In the genomic region with DNA sequence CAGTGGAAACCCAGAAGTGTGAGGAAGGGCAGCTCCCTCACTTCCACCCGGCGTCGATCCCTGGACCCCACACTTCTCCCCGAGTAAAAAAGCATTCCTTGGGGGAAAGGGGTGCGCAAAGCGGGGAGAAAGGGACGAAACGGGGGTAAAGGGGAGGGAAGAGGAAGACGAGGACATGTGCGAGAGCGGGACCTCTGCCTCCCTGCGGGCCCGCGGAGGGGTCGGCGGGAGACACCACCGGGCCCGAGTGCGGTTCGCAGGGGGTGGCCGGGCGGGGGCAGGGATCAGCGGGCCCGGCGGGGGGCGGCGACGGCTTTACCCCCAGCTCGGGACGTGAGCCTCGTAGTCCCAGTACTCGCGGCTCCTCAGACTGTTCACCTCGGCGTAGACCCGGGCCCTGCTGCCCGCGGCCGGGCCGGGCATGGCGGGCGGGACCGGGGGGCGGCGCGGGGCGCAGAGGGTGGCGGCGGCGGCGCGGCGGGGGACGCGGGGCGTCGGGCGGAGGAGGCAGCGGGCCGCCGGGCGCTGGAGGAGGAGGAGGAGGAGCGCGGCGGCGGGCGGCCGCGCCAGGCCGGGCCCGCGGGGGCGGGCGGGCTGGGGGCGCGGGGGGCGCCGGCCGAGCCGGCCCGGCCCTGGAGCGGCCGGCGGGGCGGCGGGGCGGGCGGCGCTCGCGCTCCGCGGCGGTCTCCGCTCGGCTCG, we compare ENCODE assay signal across 7 cellular contexts. TPM values are rescaled to one million over a fixed set of nuclear protein-coding genes. Genes with fewer than 3 reads are reported as not detected.
DNase-seq lines count a peak whose midpoint lies in the region; ATAC-seq and TF ChIP-seq lines count a peak whose summit lies in the region.

No MANE protein-coding gene starts in this region.

- peak overlapping the region in 2 of 4 donors; percentile 49 to 60 for H3K27ac ChIP-seq in Peyer's patch

- ATAC-seq in GM18498 (IDR thresholded peaks at IDR 0.05; ENCODE audit: unreplicated experiment), result peak; percentile 51
- peak; percentile 27 for ATAC-seq in HG02571 (IDR thresholded peaks at IDR 0.05; ENCODE audit: unreplicated experiment)
- peak; percentile 52 for ATAC-seq in effector memory CD8-positive, alpha-beta T cell (replicated peaks)
- peak in 1 of 2 donors; percentile 42 for ATAC-seq in naive thymus-derived CD8-positive, alpha-beta T cell

- H3K4me1 Mint-ChIP-seq in effector memory CD8-positive, alpha-beta T cell (ENCODE audit: low read depth in 2 of 2), result peaks cover 28 to 45% of the 10 kb centered on the region in 2 donors
- peaks cover 18 to 48% (median 44%) of the 10 kb centered on the region in 4 donors for H3K4me1 Mint-ChIP-seq in naive thymus-derived CD8-positive, alpha-beta T cell

- TF ChIP-seq CTCF in Peyer's patch (IDR thresholded peaks at IDR 0.05), result no peak

- H3K27ac Mint-ChIP-seq in effector memory CD8-positive, alpha-beta T cell, result peak overlapping the region; percentile 88 to 92
- peak overlapping the region; percentile 67 to 89 (median 80) for H3K27ac Mint-ChIP-seq in naive thymus-derived CD8-positive, alpha-beta T cell

- H3K4me1 ChIP-seq in Peyer's patch, result peaks cover 0 to 13% (median 5%) of the 10 kb centered on the region in 4 donors

- peaks cover 27 to 28% of the 10 kb centered on the region in 2 donors for H3K27me3 Mint-ChIP-seq in effector memory CD8-positive, alpha-beta T cell
- H3K27me3 Mint-ChIP-seq in naive thymus-derived CD8-positive, alpha-beta T cell, result peaks cover 0 to 16% (median 8%) of the 10 kb centered on the region in 5 donors

- H3K4me3 Mint-ChIP-seq in effector memory CD8-positive, alpha-beta T cell, result peak overlapping the region; percentile 86 to 89
- peak overlapping the region; percentile 82 to 92 (median 86) for H3K4me3 Mint-ChIP-seq in naive thymus-derived CD8-positive, alpha-beta T cell

- DNase-seq in Peyer's patch, result peak in 1 of 3 donors; percentile 47
- no peak for DNase-seq in effector memory CD8-positive, alpha-beta T cell
- peak in 2 of 10 donors; percentile 6 to 21 for DNase-seq in naive thymus-derived CD8-positive, alpha-beta T cell
- DNase-seq in DMS114 treated with DMSO at 0.1 percent for 48 hours (lab: John Stamatoyannopoulos, UW; ENCODE audit: unreplicated experiment), result no peak
- no peak for DNase-seq in SK-N-DZ (ENCODE audit: low spot score)

- H3K9me3 Mint-ChIP-seq in effector memory CD8-positive, alpha-beta T cell, result no peaks in the 10 kb centered on the region
- H3K9me3 Mint-ChIP-seq in naive thymus-derived CD8-positive, alpha-beta T cell, result no peaks in the 10 kb centered on the region

- peak overlapping the region; percentile 69 to 95 (median 73) for H3K4me3 ChIP-seq in Peyer's patch

- peaks cover 43% of the 10 kb centered on the region for H3K36me3 Mint-ChIP-seq in effector memory CD8-positive, alpha-beta T cell (ENCODE audit: insufficient read depth)
- peaks cover 0 to 40% (median 3%) of the 10 kb centered on the region in 3 donors for H3K36me3 Mint-ChIP-seq in naive thymus-derived CD8-positive, alpha-beta T cell

- POLR2A ChIA-PET in naive thymus-derived CD8-positive, alpha-beta T cell (lab: Charles Lee), result interaction anchor here (0.5 to 0.7 kb wide), 2 partner anchors 15 to 22 kb away, joined by 3 read pairs; no protein-coding TSS in a partner anchor

- no peaks in the 10 kb centered on the region for H3K9me3 ChIP-seq in Peyer's patch

- no peak for TF ChIP-seq POLR2A in Peyer's patch (IDR thresholded peaks at IDR 0.05)

- peaks cover 0 to 24% (median 0%) of the 10 kb centered on the region in 3 donors for H3K36me3 ChIP-seq in Peyer's patch

- H3K27me3 ChIP-seq in Peyer's patch, result no peaks in the 10 kb centered on the region

RNA-seq across cellular contexts. Expression of gene CSNK2A2, which starts 0.4 kb away (rescaled TPM):
- total RNA-seq in Peyer's patch, result 10 to 100 TPM; 25.1 to 36.4 (median 29.6) TPM
- total RNA-seq in naive thymus-derived CD8-positive, alpha-beta T cell, result 10 to 100 TPM; 62.9 to 65.8 TPM
- polyA plus RNA-seq in naive thymus-derived CD8-positive, alpha-beta T cell, result 10 to 100 TPM in 2 of 3 donors, 1 to 10 TPM in 1; 3.5 to 12.5 (median 11.4) TPM
- 31.2 and 47.3 TPM in 2 replicates for polyA plus RNA-seq in SK-N-DZ (2014; cell fraction: cytosol; rRNA removed)
- 20.1 and 23.5 TPM in 2 replicates for polyA plus RNA-seq in SK-N-DZ (2014; cell fraction: nucleus; rRNA removed)
